2 cellular contexts compared by ENCODE assay signal in the genomic region with DNA sequence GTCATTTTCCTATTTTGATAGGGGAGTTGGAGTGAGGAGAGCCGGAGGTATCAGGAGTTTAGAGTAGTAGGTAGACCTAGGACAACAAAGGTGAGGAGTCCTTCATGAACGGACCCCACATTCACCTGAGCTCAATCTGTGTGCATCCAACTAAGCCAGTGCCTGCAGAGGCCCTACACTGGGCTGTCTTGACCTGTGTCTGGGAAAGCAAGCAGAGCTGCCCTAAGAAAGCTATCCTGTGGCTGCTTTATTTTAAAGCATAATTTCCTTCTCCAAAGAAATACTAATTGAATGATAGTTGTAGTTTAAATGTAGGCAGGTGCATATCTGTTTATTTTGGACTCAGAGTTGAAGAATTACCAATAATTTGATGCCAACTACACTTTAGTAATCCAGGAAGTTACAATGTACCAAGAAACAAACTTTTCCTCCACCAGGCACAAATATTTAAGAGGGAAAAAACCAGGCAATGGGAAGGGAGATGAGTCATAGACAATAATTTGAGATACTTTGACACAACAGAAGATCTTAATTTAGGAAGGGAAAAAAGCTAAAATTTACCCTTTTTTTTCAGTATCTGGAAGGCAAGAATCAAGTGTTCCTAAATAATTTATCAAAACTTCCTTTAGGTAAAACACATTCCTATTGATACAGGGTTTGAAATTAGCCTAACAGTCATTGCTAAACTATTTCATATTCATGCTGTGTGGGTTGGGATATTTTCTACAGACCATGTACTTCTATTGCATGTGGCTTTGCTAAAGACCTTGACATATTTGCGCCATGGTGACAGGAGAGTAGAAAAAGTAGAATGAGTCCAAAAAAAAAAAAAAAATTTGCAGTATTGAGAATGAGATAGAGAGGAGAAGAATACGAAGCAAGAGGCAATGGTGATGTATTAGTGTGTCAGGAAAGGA.
TF ChIP-seq lines count a peak whose summit lies in the region.

No MANE protein-coding gene starts in this region.

TF ChIP-seq in SK-N-SH, 30 proteins besides CTCF, POLR2A, EP300 and RAD21:
- TF ChIP-seq MXI1 (IDR thresholded peaks at IDR 0.05; ENCODE audit: low read depth, low read length) (no peak), JUND (IDR thresholded peaks at IDR 0.05) (peak; percentile 48; the same call in 1 of the 2 replicates), TEAD4 (IDR thresholded peaks at IDR 0.05; ENCODE audit: borderline replicate concordance, insufficient read depth) (no peak; the same call in 1 of the 2 replicates), GATA2 (CRISPR knock-in tag; IDR thresholded peaks at IDR 0.05) (no peak), RXRA (IDR thresholded peaks at IDR 0.05; ENCODE audit: borderline replicate concordance, low read depth) (no peak), SIN3A (IDR thresholded peaks at IDR 0.05; ENCODE audit: borderline replicate concordance, low read depth, low read length) (no peak), TCF12 (IDR thresholded peaks at IDR 0.05) (peak; percentile 46), FOSL2 (IDR thresholded peaks at IDR 0.05; ENCODE audit: borderline replicate concordance, low read depth) (peak; percentile 43; the same call in 1 of the 2 replicates)
- TF ChIP-seq, protein P1, sequence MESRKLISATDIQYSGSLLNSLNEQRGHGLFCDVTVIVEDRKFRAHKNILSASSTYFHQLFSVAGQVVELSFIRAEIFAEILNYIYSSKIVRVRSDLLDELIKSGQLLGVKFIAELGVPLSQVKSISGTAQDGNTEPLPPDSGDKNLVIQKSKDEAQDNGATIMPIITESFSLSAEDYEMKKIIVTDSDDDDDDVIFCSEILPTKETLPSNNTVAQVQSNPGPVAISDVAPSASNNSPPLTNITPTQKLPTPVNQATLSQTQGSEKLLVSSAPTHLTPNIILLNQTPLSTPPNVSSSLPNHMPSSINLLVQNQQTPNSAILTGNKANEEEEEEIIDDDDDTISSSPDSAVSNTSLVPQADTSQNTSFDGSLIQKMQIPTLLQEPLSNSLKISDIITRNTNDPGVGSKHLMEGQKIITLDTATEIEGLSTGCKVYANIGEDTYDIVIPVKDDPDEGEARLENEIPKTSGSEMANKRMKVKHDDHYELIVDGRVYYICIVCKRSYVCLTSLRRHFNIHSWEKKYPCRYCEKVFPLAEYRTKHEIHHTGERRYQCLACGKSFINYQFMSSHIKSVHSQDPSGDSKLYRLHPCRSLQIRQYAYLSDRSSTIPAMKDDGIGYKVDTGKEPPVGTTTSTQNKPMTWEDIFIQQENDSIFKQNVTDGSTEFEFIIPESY (IDR thresholded peaks at IDR 0.05; ENCODE audit: borderline replicate concordance, low read depth): no peak

TF ChIP-seq in H1, 55 proteins besides CTCF, POLR2A, EP300 and RAD21:
- no peak for TF ChIP-seq KDM4A (IDR thresholded peaks at IDR 0.05; ENCODE audit: low read depth, low read length, severe bottlenecking)
- no peak for TF ChIP-seq HDAC6 (IDR thresholded peaks at IDR 0.05; ENCODE audit: low read depth, low read length)
- TF ChIP-seq SUZ12 (IDR thresholded peaks at IDR 0.05; ENCODE audit: low read length): no peak
- TF ChIP-seq TBP (IDR thresholded peaks at IDR 0.05; ENCODE audit: low read depth, low read length): no peak
- no peak for TF ChIP-seq SIRT6 (IDR thresholded peaks at IDR 0.05; ENCODE audit: low read length)
- no peak for TF ChIP-seq CBX5 (IDR thresholded peaks at IDR 0.05; ENCODE audit: low read depth, low read length)
- no peak for TF ChIP-seq MAFK (IDR thresholded peaks at IDR 0.05; ENCODE audit: low read depth, low read length)
- TF ChIP-seq, protein P2, sequence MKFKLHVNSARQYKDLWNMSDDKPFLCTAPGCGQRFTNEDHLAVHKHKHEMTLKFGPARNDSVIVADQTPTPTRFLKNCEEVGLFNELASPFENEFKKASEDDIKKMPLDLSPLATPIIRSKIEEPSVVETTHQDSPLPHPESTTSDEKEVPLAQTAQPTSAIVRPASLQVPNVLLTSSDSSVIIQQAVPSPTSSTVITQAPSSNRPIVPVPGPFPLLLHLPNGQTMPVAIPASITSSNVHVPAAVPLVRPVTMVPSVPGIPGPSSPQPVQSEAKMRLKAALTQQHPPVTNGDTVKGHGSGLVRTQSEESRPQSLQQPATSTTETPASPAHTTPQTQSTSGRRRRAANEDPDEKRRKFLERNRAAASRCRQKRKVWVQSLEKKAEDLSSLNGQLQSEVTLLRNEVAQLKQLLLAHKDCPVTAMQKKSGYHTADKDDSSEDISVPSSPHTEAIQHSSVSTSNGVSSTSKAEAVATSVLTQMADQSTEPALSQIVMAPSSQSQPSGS (IDR thresholded peaks at IDR 0.05; ENCODE audit: low read length): no peak
- TF ChIP-seq BCL11A (IDR thresholded peaks at IDR 0.05; ENCODE audit: low read depth in 2 of 2, low read length in 2 of 2): no peak
- no peak for TF ChIP-seq SIN3A (conservative IDR thresholded peaks at IDR 0.05 in 1 of 2, IDR thresholded peaks at IDR 0.05 in 1 of 2; ENCODE audit: low read depth in 1 of 2, low read length in 2 of 2)
- no peak for TF ChIP-seq TAF1 (IDR thresholded peaks at IDR 0.05; ENCODE audit: low read depth, low read length)
- no peak for TF ChIP-seq CTBP2 (IDR thresholded peaks at IDR 0.05; ENCODE audit: borderline replicate concordance, insufficient read depth, insufficient read length, low read length)
- TF ChIP-seq POLR2AphosphoS5 (IDR thresholded peaks at IDR 0.05; ENCODE audit: low read depth, low read length): no peak
- TF ChIP-seq HDAC2 (IDR thresholded peaks at IDR 0.05; ENCODE audit: borderline replicate concordance in 1 of 2, low read depth in 2 of 2, low read length in 2 of 2): no peak
- TF ChIP-seq ASH2L (IDR thresholded peaks at IDR 0.05; ENCODE audit: low read length): no peak
- TF ChIP-seq GTF2F1 (IDR thresholded peaks at IDR 0.05; ENCODE audit: borderline replicate concordance, low read depth, low read length): no peak
- TF ChIP-seq YY1 (IDR thresholded peaks at IDR 0.05; ENCODE audit: low read depth, low read length): no peak
- TF ChIP-seq, protein P3, sequence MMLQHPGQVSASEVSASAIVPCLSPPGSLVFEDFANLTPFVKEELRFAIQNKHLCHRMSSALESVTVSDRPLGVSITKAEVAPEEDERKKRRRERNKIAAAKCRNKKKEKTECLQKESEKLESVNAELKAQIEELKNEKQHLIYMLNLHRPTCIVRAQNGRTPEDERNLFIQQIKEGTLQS (IDR thresholded peaks at IDR 0.05; ENCODE audit: insufficient read depth, low read depth, low read length): no peak
- TF ChIP-seq EZH2 (IDR thresholded peaks at IDR 0.05; ENCODE audit: low read depth, low read length, severe bottlenecking): no peak
- TF ChIP-seq SP1 (IDR thresholded peaks at IDR 0.05; ENCODE audit: low read depth, low read length): no peak
